In the genomic region with DNA sequence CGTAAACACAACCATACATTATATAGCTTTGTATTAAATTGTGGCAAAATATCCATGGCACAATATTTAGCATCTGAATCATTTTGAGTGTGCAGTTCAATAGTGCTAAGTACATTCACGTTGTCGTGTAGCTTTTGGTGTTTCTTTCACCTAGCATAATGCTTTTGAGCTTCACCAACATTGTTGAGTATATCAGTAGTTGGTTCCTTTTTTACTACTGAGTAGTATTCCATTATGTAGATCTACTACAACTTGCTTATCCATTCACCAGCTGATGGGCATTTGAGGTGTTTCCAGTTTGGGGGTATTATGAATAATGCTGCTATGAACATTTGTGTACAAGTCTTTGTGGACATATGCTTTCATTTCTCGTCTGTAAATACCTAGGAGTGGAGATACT, we compare ENCODE assay signal across 34 cellular contexts.
"Had no signal": no experiment of that assay in that cellular context is flagged by ENCODE, and none has a peak within 500 bp of the region (broad histone marks: within the 10 kb centered on the region; RNA-seq: fewer than 3 reads in every experiment).

No MANE protein-coding gene starts in this region.

- H3K4me3 Mint-ChIP-seq: activated B cell treated with CpG ODN at 0.5 μM for 24 hours; activated CD4-positive, alpha-beta memory T cell treated with anti-CD3 and anti-CD28 coated beads for 36 hours; activated CD4-positive, alpha-beta T cell treated with anti-CD3 and anti-CD28 coated beads, Interleukin-2, amount 10 ng/mL, durations not matched to agents 24 days and 14 days; activated CD8-positive, alpha-beta T cell treated with anti-CD3 and anti-CD28 coated beads for 36 hours; activated naive CD4-positive, alpha-beta T cell treated with anti-CD3 and anti-CD28 coated beads, Interleukin-2, amount 10 ng/mL, durations not matched to agents 7 days and 5 days; activated naive CD4-positive, alpha-beta T cell treated with anti-CD3 and anti-CD28 coated beads, Interleukin-2, amount 50 U/mL, for 24 hours; activated naive CD8-positive, alpha-beta T cell; activated naive CD8-positive, alpha-beta T cell treated with anti-CD3 and anti-CD28 coated beads, Interleukin-2, amount 10 ng/mL, durations not matched to agents 7 days and 5 days; activated naive CD8-positive, alpha-beta T cell treated with anti-CD3 and anti-CD28 coated beads, Interleukin-2, amount 50 U/mL, for 24 hours; activated T-cell treated with anti-CD3 and anti-CD28 coated beads, Interleukin-2, amount 50 U/mL, for 24 hours; brain; central memory CD8-positive, alpha-beta T cell; T-helper 2 cell treated with Interferon-gamma antibody and Interleukin-4, amounts not matched to agents 5 μg/mL and 100 μg/mL, for 36 hours had no signal

- H3K4me3 ChIP-seq: ascending aorta, cardiac muscle cell had no signal

- DNase-seq: activated B cell treated with CpG ODN at 0.5 μM for 24 hours; activated CD4-positive, alpha-beta memory T cell treated with anti-CD3 and anti-CD28 coated beads for 36 hours; activated CD4-positive, alpha-beta T cell treated with anti-CD3 and anti-CD28 coated beads for 4 hours; activated CD4-positive, alpha-beta T cell treated with anti-CD3 and anti-CD28 coated beads, Interleukin-2, amount 10 ng/mL, durations not matched to agents 24 days and 14 days; activated CD4-positive, alpha-beta T cell treated with anti-CD3 and anti-CD28 coated beads, Interleukin-2, amount 50 U/mL, for 1 hour; activated CD4-positive, alpha-beta T cell treated with anti-CD3 and anti-CD28 coated beads, Interleukin-2, amount 50 U/mL, for 4 hours; activated CD4-positive, CD25-positive, alpha-beta regulatory T cell treated with anti-CD3 and anti-CD28 coated beads, Interleukin-2, amount 50 U/mL, for 72 hours; activated CD8-positive, alpha-beta memory T cell treated with anti-CD3 and anti-CD28 coated beads, Interleukin-2, amount 50 U/mL, for 48 hours; activated CD8-positive, alpha-beta T cell treated with anti-CD3 and anti-CD28 coated beads for 36 hours; activated effector memory CD4-positive, alpha-beta T cell treated with Interleukin-2 at 50 U/mL for 16 hours; activated gamma-delta T cell; activated naive CD4-positive, alpha-beta T cell treated with anti-CD3 and anti-CD28 coated beads, Interleukin-2, amount 10 ng/mL, durations not matched to agents 7 days and 5 days; activated naive CD4-positive, alpha-beta T cell treated with Interleukin-2 at 50 U/mL for 16 hours; activated naive CD8-positive, alpha-beta T cell treated with anti-CD3 and anti-CD28 coated beads, Interleukin-2, amount 10 ng/mL, durations not matched to agents 7 days and 5 days; activated naive CD8-positive, alpha-beta T cell treated with anti-CD3 and anti-CD28 coated beads, Interleukin-2, amount 50 U/mL, for 24 hours; activated T-cell treated with anti-CD3 and anti-CD28 coated beads, Interleukin-2, amount 50 U/mL, for 24 hours; activated T-cell treated with anti-CD3 and anti-CD28 coated beads, Interleukin-2, amount 50 U/mL, for 48 hours; amygdala; anterior cingulate cortex; caudate nucleus; cerebellar nuclear complex; T-helper 2 cell; T-helper 9 cell had no signal

- H3K27ac Mint-ChIP-seq: activated B cell treated with CpG ODN at 0.5 μM for 24 hours; activated CD4-positive, alpha-beta memory T cell treated with anti-CD3 and anti-CD28 coated beads for 36 hours; activated CD4-positive, alpha-beta T cell treated with anti-CD3 and anti-CD28 coated beads, Interleukin-2, amount 10 ng/mL, durations not matched to agents 24 days and 14 days; activated CD8-positive, alpha-beta T cell treated with anti-CD3 and anti-CD28 coated beads for 36 hours; activated naive CD4-positive, alpha-beta T cell treated with anti-CD3 and anti-CD28 coated beads, Interleukin-2, amount 10 ng/mL, durations not matched to agents 7 days and 5 days; activated naive CD4-positive, alpha-beta T cell treated with anti-CD3 and anti-CD28 coated beads, Interleukin-2, amount 50 U/mL, for 24 hours; activated naive CD8-positive, alpha-beta T cell; activated naive CD8-positive, alpha-beta T cell treated with anti-CD3 and anti-CD28 coated beads, Interleukin-2, amount 10 ng/mL, durations not matched to agents 7 days and 5 days; activated naive CD8-positive, alpha-beta T cell treated with anti-CD3 and anti-CD28 coated beads, Interleukin-2, amount 50 U/mL, for 24 hours; activated T-cell treated with anti-CD3 and anti-CD28 coated beads, Interleukin-2, amount 50 U/mL, for 24 hours; activated T-helper 2 cell treated with anti-CD3 and anti-CD28 coated beads, Interferon-gamma antibody, Interleukin-2, Interleukin-4, amounts not matched to agents 10 μg/mL and 5 μg/mL and 100 μg/mL, durations not matched to agents 14 hours and 24 hours and 36 hours; brain; T-helper 2 cell treated with Interferon-gamma antibody and Interleukin-4, amounts not matched to agents 5 μg/mL and 100 μg/mL, for 36 hours had no signal

- FAIRE-seq: bronchial epithelial cell, TTC549 had no signal

- H3K9me3 ChIP-seq: ascending aorta had no signal

- H3K27ac ChIP-seq: ascending aorta, cardiac muscle cell, VCaP had no signal

- H3K27me3 ChIP-seq: ascending aorta, cardiac muscle cell had no signal

- H3K9me3 Mint-ChIP-seq: activated CD4-positive, alpha-beta T cell treated with anti-CD3 and anti-CD28 coated beads, Interleukin-2, amount 10 ng/mL, durations not matched to agents 24 days and 14 days; activated naive CD4-positive, alpha-beta T cell treated with anti-CD3 and anti-CD28 coated beads, Interleukin-2, amount 10 ng/mL, durations not matched to agents 7 days and 5 days; central memory CD8-positive, alpha-beta T cell had no signal

- H3K4me1 Mint-ChIP-seq: activated B cell treated with CpG ODN at 0.5 μM for 24 hours; activated CD4-positive, alpha-beta T cell treated with anti-CD3 and anti-CD28 coated beads, Interleukin-2, amount 10 ng/mL, durations not matched to agents 24 days and 14 days; activated naive CD4-positive, alpha-beta T cell treated with anti-CD3 and anti-CD28 coated beads, Interleukin-2, amount 10 ng/mL, durations not matched to agents 7 days and 5 days; activated naive CD4-positive, alpha-beta T cell treated with anti-CD3 and anti-CD28 coated beads, Interleukin-2, amount 50 U/mL, for 24 hours; activated naive CD8-positive, alpha-beta T cell treated with anti-CD3 and anti-CD28 coated beads, Interleukin-2, amount 10 ng/mL, durations not matched to agents 7 days and 5 days; activated naive CD8-positive, alpha-beta T cell treated with anti-CD3 and anti-CD28 coated beads, Interleukin-2, amount 50 U/mL, for 24 hours; brain had no signal

- ATAC-seq: activated CD8-positive, alpha-beta T cell treated with anti-CD3 and anti-CD28 coated beads for 36 hours; activated naive CD8-positive, alpha-beta T cell treated with anti-CD3 and anti-CD28 coated beads, Interleukin-2, amount 50 U/mL, for 24 hours had no signal

- H3K27me3 Mint-ChIP-seq: activated B cell treated with CpG ODN at 0.5 μM for 24 hours; activated CD4-positive, alpha-beta memory T cell treated with anti-CD3 and anti-CD28 coated beads for 36 hours; activated CD4-positive, alpha-beta T cell treated with anti-CD3 and anti-CD28 coated beads, Interleukin-2, amount 10 ng/mL, durations not matched to agents 24 days and 14 days; activated CD8-positive, alpha-beta T cell treated with anti-CD3 and anti-CD28 coated beads for 36 hours; activated naive CD4-positive, alpha-beta T cell treated with anti-CD3 and anti-CD28 coated beads, Interleukin-2, amount 10 ng/mL, durations not matched to agents 7 days and 5 days; activated naive CD4-positive, alpha-beta T cell treated with anti-CD3 and anti-CD28 coated beads, Interleukin-2, amount 50 U/mL, for 24 hours; activated naive CD8-positive, alpha-beta T cell; activated naive CD8-positive, alpha-beta T cell treated with anti-CD3 and anti-CD28 coated beads, Interleukin-2, amount 10 ng/mL, durations not matched to agents 7 days and 5 days; activated naive CD8-positive, alpha-beta T cell treated with anti-CD3 and anti-CD28 coated beads, Interleukin-2, amount 50 U/mL, for 24 hours; activated T-cell treated with anti-CD3 and anti-CD28 coated beads, Interleukin-2, amount 50 U/mL, for 24 hours; brain; central memory CD8-positive, alpha-beta T cell had no signal
